Comparison of ENCODE assay signal across 1 cellular context in the genomic region with DNA sequence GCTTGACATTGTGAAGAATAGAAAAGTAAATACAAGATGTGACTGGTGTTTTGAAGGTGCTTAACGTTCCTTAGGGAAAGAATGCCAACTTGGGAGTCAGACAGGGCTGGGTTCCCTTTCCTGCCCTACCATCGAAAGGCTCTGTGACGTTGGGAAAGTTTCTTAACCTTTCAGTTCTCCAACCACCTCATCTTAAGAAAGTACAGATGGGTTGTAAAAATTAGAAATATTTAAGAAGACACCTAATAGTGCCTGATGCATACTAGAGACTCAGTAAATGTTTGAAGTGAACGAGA.
TF ChIP-seq lines count a peak whose summit lies in the region.

No MANE protein-coding gene starts in this region.

TF ChIP-seq in GM23338, 12 proteins besides CTCF, POLR2A, EP300 and RAD21 (continued from another document):
- TF ChIP-seq, protein P1, sequence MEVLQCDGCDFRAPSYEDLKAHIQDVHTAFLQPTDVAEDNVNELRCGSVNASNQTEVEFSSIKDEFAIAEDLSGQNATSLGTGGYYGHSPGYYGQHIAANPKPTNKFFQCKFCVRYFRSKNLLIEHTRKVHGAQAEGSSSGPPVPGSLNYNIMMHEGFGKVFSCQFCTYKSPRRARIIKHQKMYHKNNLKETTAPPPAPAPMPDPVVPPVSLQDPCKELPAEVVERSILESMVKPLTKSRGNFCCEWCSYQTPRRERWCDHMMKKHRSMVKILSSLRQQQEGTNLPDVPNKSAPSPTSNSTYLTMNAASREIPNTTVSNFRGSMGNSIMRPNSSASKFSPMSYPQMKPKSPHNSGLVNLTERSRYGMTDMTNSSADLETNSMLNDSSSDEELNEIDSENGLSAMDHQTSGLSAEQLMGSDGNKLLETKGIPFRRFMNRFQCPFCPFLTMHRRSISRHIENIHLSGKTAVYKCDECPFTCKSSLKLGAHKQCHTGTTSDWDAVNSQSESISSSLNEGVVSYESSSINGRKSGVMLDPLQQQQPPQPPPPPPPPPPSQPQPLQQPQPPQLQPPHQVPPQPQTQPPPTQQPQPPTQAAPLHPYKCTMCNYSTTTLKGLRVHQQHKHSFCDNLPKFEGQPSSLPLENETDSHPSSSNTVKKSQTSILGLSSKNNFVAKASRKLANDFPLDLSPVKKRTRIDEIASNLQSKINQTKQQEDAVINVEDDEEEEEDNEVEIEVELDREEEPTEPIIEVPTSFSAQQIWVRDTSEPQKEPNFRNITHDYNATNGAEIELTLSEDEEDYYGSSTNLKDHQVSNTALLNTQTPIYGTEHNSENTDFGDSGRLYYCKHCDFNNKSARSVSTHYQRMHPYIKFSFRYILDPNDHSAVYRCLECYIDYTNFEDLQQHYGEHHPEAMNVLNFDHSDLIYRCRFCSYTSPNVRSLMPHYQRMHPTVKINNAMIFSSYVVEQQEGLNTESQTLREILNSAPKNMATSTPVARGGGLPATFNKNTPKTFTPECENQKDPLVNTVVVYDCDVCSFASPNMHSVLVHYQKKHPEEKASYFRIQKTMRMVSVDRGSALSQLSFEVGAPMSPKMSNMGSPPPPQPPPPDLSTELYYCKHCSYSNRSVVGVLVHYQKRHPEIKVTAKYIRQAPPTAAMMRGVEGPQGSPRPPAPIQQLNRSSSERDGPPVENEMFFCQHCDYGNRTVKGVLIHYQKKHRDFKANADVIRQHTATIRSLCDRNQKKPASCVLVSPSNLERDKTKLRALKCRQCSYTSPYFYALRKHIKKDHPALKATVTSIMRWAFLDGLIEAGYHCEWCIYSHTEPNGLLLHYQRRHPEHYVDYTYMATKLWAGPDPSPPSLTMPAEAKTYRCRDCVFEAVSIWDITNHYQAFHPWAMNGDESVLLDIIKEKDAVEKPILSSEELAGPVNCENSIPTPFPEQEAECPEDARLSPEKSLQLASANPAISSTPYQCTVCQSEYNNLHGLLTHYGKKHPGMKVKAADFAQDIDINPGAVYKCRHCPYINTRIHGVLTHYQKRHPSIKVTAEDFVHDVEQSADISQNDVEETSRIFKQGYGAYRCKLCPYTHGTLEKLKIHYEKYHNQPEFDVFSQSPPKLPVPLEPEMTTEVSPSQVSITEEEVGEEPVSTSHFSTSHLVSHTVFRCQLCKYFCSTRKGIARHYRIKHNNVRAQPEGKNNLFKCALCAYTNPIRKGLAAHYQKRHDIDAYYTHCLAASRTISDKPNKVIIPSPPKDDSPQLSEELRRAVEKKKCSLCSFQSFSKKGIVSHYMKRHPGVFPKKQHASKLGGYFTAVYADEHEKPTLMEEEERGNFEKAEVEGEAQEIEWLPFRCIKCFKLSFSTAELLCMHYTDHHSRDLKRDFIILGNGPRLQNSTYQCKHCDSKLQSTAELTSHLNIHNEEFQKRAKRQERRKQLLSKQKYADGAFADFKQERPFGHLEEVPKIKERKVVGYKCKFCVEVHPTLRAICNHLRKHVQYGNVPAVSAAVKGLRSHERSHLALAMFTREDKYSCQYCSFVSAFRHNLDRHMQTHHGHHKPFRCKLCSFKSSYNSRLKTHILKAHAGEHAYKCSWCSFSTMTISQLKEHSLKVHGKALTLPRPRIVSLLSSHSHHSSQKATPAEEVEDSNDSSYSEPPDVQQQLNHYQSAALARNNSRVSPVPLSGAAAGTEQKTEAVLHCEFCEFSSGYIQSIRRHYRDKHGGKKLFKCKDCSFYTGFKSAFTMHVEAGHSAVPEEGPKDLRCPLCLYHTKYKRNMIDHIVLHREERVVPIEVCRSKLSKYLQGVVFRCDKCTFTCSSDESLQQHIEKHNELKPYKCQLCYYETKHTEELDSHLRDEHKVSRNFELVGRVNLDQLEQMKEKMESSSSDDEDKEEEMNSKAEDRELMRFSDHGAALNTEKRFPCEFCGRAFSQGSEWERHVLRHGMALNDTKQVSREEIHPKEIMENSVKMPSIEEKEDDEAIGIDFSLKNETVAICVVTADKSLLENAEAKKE (CRISPR knock-in tag; IDR thresholded peaks at IDR 0.05), result no peak
- TF ChIP-seq, protein P2, sequence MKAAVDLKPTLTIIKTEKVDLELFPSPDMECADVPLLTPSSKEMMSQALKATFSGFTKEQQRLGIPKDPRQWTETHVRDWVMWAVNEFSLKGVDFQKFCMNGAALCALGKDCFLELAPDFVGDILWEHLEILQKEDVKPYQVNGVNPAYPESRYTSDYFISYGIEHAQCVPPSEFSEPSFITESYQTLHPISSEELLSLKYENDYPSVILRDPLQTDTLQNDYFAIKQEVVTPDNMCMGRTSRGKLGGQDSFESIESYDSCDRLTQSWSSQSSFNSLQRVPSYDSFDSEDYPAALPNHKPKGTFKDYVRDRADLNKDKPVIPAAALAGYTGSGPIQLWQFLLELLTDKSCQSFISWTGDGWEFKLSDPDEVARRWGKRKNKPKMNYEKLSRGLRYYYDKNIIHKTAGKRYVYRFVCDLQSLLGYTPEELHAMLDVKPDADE (IDR thresholded peaks at IDR 0.05), result no peak
- no peak for TF ChIP-seq POLR2AphosphoS5 (IDR thresholded peaks at IDR 0.05; ENCODE audit: low read depth)
- TF ChIP-seq STAT1 (IDR thresholded peaks at IDR 0.05; ENCODE audit: unreplicated experiment), result no peak
- TF ChIP-seq ZNF331 (CRISPR knock-in tag; IDR thresholded peaks at IDR 0.05; ENCODE audit: low read depth), result no peak
- TF ChIP-seq, protein P3, sequence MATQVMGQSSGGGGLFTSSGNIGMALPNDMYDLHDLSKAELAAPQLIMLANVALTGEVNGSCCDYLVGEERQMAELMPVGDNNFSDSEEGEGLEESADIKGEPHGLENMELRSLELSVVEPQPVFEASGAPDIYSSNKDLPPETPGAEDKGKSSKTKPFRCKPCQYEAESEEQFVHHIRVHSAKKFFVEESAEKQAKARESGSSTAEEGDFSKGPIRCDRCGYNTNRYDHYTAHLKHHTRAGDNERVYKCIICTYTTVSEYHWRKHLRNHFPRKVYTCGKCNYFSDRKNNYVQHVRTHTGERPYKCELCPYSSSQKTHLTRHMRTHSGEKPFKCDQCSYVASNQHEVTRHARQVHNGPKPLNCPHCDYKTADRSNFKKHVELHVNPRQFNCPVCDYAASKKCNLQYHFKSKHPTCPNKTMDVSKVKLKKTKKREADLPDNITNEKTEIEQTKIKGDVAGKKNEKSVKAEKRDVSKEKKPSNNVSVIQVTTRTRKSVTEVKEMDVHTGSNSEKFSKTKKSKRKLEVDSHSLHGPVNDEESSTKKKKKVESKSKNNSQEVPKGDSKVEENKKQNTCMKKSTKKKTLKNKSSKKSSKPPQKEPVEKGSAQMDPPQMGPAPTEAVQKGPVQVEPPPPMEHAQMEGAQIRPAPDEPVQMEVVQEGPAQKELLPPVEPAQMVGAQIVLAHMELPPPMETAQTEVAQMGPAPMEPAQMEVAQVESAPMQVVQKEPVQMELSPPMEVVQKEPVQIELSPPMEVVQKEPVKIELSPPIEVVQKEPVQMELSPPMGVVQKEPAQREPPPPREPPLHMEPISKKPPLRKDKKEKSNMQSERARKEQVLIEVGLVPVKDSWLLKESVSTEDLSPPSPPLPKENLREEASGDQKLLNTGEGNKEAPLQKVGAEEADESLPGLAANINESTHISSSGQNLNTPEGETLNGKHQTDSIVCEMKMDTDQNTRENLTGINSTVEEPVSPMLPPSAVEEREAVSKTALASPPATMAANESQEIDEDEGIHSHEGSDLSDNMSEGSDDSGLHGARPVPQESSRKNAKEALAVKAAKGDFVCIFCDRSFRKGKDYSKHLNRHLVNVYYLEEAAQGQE (IDR thresholded peaks at IDR 0.05; ENCODE audit: unreplicated experiment), result no peak
- TF ChIP-seq ZNF114 (CRISPR knock-in tag; IDR thresholded peaks at IDR 0.05), result no peak
